1 cellular context compared by ENCODE assay signal in the genomic region with DNA sequence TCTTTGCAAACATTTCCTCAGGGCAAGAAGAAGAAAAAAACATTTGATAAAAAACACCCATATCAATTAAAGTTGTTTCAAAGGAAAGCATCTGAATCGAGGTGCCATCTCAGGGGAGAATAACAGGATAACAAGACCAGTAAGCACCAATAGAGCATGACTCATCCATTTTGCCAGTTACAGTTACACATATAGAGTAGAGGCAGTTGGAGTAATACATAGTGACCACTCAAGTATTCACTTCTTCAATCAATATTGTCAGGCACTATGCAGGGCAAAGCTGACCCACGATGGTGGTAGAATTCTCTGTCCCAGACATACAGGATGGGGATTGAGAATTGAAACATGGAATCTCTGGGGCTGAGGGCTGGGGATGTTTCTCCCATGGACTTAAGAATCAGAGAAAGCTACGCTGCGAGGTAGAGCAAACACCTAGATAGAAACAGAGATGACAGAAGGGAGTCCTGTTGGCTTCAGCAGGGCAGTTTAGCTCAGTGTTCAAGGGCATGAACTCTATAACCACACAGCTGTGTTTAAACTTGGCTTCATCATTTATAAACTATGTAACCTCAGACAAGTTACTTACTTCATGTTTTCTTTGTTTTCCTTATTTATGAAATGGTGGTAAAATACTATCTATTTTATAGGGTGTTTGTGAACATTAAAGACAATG.
TF ChIP-seq lines count a peak whose summit lies in the region.

No MANE protein-coding gene starts in this region.

TF ChIP-seq in endothelial cell of umbilical vein, 7 proteins besides CTCF, POLR2A, EP300 and RAD21:
- TF ChIP-seq JUN (IDR thresholded peaks at IDR 0.05; ENCODE audit: borderline replicate concordance, insufficient read depth, insufficient read length, low read depth), result peak; percentile 27
- no peak for TF ChIP-seq FOS (IDR thresholded peaks at IDR 0.05; ENCODE audit: borderline replicate concordance, insufficient read depth, low read length)
